Comparison of ENCODE assay signal across 21 cellular contexts in genomic region chr13:42977219-42977659, GRCh38. TPM values are rescaled to one million over a fixed set of nuclear protein-coding genes. Genes with fewer than 3 reads are reported as not detected.
A peak's percentile ranks its signal among the peaks of the same experiment; 100 is the strongest.
DNase-seq lines count a peak whose midpoint lies in the region; ATAC-seq, FAIRE-seq and TF ChIP-seq lines count a peak whose summit lies in the region.
"Had no signal": no experiment of that assay in that cellular context is flagged by ENCODE, and none has a peak within 500 bp of the region (broad histone marks: within the 10 kb centered on the region; RNA-seq: fewer than 3 reads in every experiment).

No MANE protein-coding gene starts in this region.

- H3K27ac Mint-ChIP-seq in T-cell = peak overlapping the region in 1 of 2 donors; percentile 55
- H3K27ac Mint-ChIP-seq: activated naive CD8-positive, alpha-beta T cell treated with anti-CD3 and anti-CD28 coated beads, Interleukin-2, amount 10 ng/mL, durations not matched to agents 7 days and 5 days; WTC11 had no signal

- no peak overlapping the region for H3K27ac ChIP-seq in esophagus squamous epithelium
- H3K27ac ChIP-seq: foreskin keratinocyte, PC-9, right atrium auricular region, transverse colon had no signal

- peaks cover 16 to 28% (median 24%) of the 10 kb centered on the region in 3 donors for H3K4me1 Mint-ChIP-seq in T-cell
- H3K4me1 Mint-ChIP-seq: neural crest cell had no signal

- no peaks in the 10 kb centered on the region for H3K4me1 ChIP-seq in esophagus squamous epithelium
- H3K4me1 ChIP-seq: right atrium auricular region had no signal

- no peak for TF ChIP-seq CTCF in esophagus squamous epithelium (IDR thresholded peaks at IDR 0.05)

- 89 to 90% methylated on average over 1 of the region's 1 CpG for WGBS in esophagus squamous epithelium, 2 donors

- CTCF ChIA-PET in T-cell (lab: Charles Lee) = interaction anchor here in 1 of 2 donors (1.0 kb wide), 1 partner anchor 16 kb away, joined by 4 read pairs; no protein-coding TSS in a partner anchor

- ATAC-seq in GM19463 (IDR thresholded peaks at IDR 0.05; ENCODE audit: unreplicated experiment) (peak; percentile 68), HG03571 (IDR thresholded peaks at IDR 0.05; ENCODE audit: unreplicated experiment) (peak; percentile 83), GM21526 (IDR thresholded peaks at IDR 0.05; ENCODE audit: low FRiP score, unreplicated experiment) (no peak), T-cell (replicated peaks in 1 of 4) (no peak)
- ATAC-seq: effector memory CD8-positive, alpha-beta T cell; foreskin keratinocyte; WTC11 had no signal

- H3K27me3 ChIP-seq in esophagus squamous epithelium = no peaks in the 10 kb centered on the region
- H3K27me3 ChIP-seq: foreskin keratinocyte, right atrium auricular region, transverse colon had no signal

- no peaks in the 10 kb centered on the region for H3K27me3 Mint-ChIP-seq in T-cell
- H3K27me3 Mint-ChIP-seq: activated naive CD8-positive, alpha-beta T cell treated with anti-CD3 and anti-CD28 coated beads, Interleukin-2, amount 10 ng/mL, durations not matched to agents 7 days and 5 days; CD4-positive, CD25-positive, alpha-beta regulatory T cell; effector memory CD8-positive, alpha-beta T cell had no signal

- DNase-seq in GM12892 (ENCODE audit: insufficient read length) = no peak
- DNase-seq in germinal center (ENCODE audit: low spot score) = peak; percentile 45
- DNase-seq in esophagus squamous epithelium (lab: John Stamatoyannopoulos, UW) = no peak
- no peak for DNase-seq in T-cell
- no peak for DNase-seq in urothelium cell line (ENCODE audit: low spot score)
- DNase-seq: activated naive CD8-positive, alpha-beta T cell treated with anti-CD3 and anti-CD28 coated beads, Interleukin-2, amount 10 ng/mL, durations not matched to agents 7 days and 5 days; CD4-positive, CD25-positive, alpha-beta regulatory T cell; effector memory CD8-positive, alpha-beta T cell; foreskin keratinocyte; NCI-H1417 treated with DMSO at 0.1 percent for 48 hours; PC-9; stimulated activated CD4-positive, alpha-beta T cell treated with anti-CD3 and anti-CD28 coated beads, Interleukin-1b, Interleukin-23, amount 100 ng/mL, for 48 hours; stimulated activated CD8-positive, alpha-beta memory T cell treated with anti-CD3 and anti-CD28 coated beads, Interleukin-4, amount 100 ng/mL, for 48 hours; SW 1271; transverse colon had no signal

- intact Hi-C loops in esophagus squamous epithelium (cut with DNase I) = no loop called here

- POLR2A ChIA-PET in T-cell (lab: Charles Lee) = no interaction called here

- TF ChIP-seq POLR2A in GM12892 (IDR thresholded peaks at IDR 0.05; ENCODE audit: low read depth, low read length) = no peak
- TF ChIP-seq POLR2A in esophagus squamous epithelium (IDR thresholded peaks at IDR 0.05) = no peak

- no peak overlapping the region for H3K4me3 Mint-ChIP-seq in T-cell
- H3K4me3 Mint-ChIP-seq: activated naive CD8-positive, alpha-beta T cell treated with anti-CD3 and anti-CD28 coated beads, Interleukin-2, amount 10 ng/mL, durations not matched to agents 7 days and 5 days; CD4-positive, CD25-positive, alpha-beta regulatory T cell; effector memory CD8-positive, alpha-beta T cell; neural crest cell; WTC11 had no signal

- no peak overlapping the region for H3K4me3 ChIP-seq in esophagus squamous epithelium
- H3K4me3 ChIP-seq: PC-9, right atrium auricular region, transverse colon had no signal

- H3K36me3 ChIP-seq in esophagus squamous epithelium = no peaks in the 10 kb centered on the region
- H3K36me3 ChIP-seq: right atrium auricular region, transverse colon had no signal

- H3K36me3 Mint-ChIP-seq in T-cell = peaks cover 51% of the 10 kb centered on the region

- FAIRE-seq in GM12892 (lab: Jason Lieb, UNC) (peak; percentile 80), urothelium cell line (lab: Jason Lieb, UNC) (no peak)

- H3K9me3 Mint-ChIP-seq in T-cell = peaks cover 0 to 16% (median 0%) of the 10 kb centered on the region in 3 donors
- H3K9me3 Mint-ChIP-seq: activated naive CD8-positive, alpha-beta T cell treated with anti-CD3 and anti-CD28 coated beads, Interleukin-2, amount 10 ng/mL, durations not matched to agents 7 days and 5 days; effector memory CD8-positive, alpha-beta T cell had no signal

- H3K9me3 ChIP-seq in esophagus squamous epithelium = no peaks in the 10 kb centered on the region
- H3K9me3 ChIP-seq: right atrium auricular region, transverse colon had no signal

RNA-seq across cellular contexts. Expression of gene EPSTI1, which starts 14.8 kb away (rescaled TPM):
- polyA plus RNA-seq in GM12892 (2012; ENCODE audit: missing spikeins) = 25.9 TPM
- total RNA-seq in esophagus squamous epithelium = 10 to 100 TPM in 1 of 4 donors, 1 to 10 TPM in 3; 1.1 to 10.2 (median 5.8) TPM
- total RNA-seq in T-cell = 10 to 100 TPM; 15.3 to 29.9 (median 28.5) TPM
- total RNA-seq: neural crest cell had no signal

RNA-seq across cellular contexts. Expression of gene DNAJC15, which starts 46.1 kb away (rescaled TPM):
- 26.8 TPM for polyA plus RNA-seq in GM12892 (2012; ENCODE audit: missing spikeins)
- total RNA-seq in esophagus squamous epithelium (10 to 100 TPM in 2 of 4 donors, 1 to 10 TPM in 2; 2.9 to 15.0 (median 9.0) TPM), T-cell (10 to 100 TPM in 1 of 5 donors, 1 to 10 TPM in 4; 4.4 to 10.8 (median 8.5) TPM)

Comparison
In these comparisons a context has a peak if more than half of its experiments do, and no peak if none do; other contexts are left out.
1. ATAC-seq: peak in GM19463 (single experiment) and HG03571 (single experiment); none in GM21526 (single experiment) and T-cell (0 of 4).